Comparison of ENCODE assay signal across 29 cellular contexts in the genomic region with DNA sequence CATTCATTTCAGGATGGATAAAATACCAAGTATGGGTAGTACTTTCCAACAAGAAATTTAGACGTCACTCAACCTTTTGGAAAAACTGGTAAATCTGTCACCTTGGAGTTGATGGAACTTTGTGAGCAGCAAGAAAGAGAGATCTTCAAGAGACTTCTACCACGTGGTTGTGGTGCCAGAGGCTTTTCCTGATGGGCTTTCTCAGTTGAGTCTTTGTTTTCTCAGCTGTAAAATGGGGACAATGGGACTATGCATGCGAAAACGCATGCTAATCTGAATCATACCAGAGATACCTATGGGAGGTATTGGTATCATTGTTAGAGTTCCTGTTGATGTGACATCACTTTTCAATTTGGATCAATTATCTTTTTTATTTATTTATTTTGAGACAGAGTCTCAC. TPM values are rescaled to one million over a fixed set of nuclear protein-coding genes. Genes with fewer than 3 reads are reported as not detected.
"Had no signal": no experiment of that assay in that cellular context is flagged by ENCODE, and none has a peak within 500 bp of the region (broad histone marks: within the 10 kb centered on the region; RNA-seq: fewer than 3 reads in every experiment).

No MANE protein-coding gene starts in this region.

- H3K27me3 ChIP-seq: colonic mucosa, dorsolateral prefrontal cortex, esophagus squamous epithelium, foreskin keratinocyte, gastrocnemius medialis, gastroesophageal sphincter, heart left ventricle, heart right ventricle had no signal

- DNase-seq: colonic mucosa; cortex of kidney; dermis blood vessel endothelial cell; dorsolateral prefrontal cortex; effector CD4-positive, alpha-beta T cell; effector CD8-positive, alpha-beta T cell; effector memory CD4-positive, alpha-beta T cell; effector memory CD8-positive, alpha-beta T cell; endodermal cell; erythroblast; esophagus squamous epithelium; foreskin fibroblast; foreskin keratinocyte; foreskin melanocyte; gastrocnemius medialis; glutamatergic neuron; head of caudate nucleus; heart left ventricle; heart right ventricle had no signal

- H3K9me3 ChIP-seq: colonic mucosa, esophagus squamous epithelium, gastrocnemius medialis, gastroesophageal sphincter, heart left ventricle, heart right ventricle had no signal

- H3K36me3 ChIP-seq: colonic mucosa, esophagus squamous epithelium, gastrocnemius medialis, gastroesophageal sphincter, heart left ventricle, heart right ventricle had no signal

- H3K4me1 ChIP-seq: colonic mucosa, foreskin keratinocyte, gastrocnemius medialis had no signal

- ATAC-seq: effector memory CD8-positive, alpha-beta T cell; esophagus mucosa; foreskin keratinocyte; gastrocnemius medialis; gastroesophageal sphincter; heart left ventricle; heart right ventricle had no signal

- H3K4me3 ChIP-seq: colonic mucosa, coronary artery, dorsolateral prefrontal cortex, esophagus squamous epithelium, gastrocnemius medialis, gastroesophageal sphincter, heart left ventricle, heart right ventricle had no signal

- FAIRE-seq: colon, endometrium, endothelial cell of umbilical vein, frontal cortex had no signal

- H3K27ac ChIP-seq: colonic mucosa, coronary artery, dorsolateral prefrontal cortex, epithelial cell of prostate, esophagus squamous epithelium, foreskin keratinocyte, gastrocnemius medialis, gastroesophageal sphincter, heart left ventricle, heart right ventricle had no signal

RNA-seq across cellular contexts. Expression of a gene that starts 59.9 kb away (rescaled TPM):
- total RNA-seq: endodermal cell, epithelial cell of proximal tubule, esophagus mucosa, gastrocnemius medialis, glomerular endothelial cell, heart right ventricle had no signal
- polyA plus RNA-seq: foreskin keratinocyte had no signal
